In the genomic region with DNA sequence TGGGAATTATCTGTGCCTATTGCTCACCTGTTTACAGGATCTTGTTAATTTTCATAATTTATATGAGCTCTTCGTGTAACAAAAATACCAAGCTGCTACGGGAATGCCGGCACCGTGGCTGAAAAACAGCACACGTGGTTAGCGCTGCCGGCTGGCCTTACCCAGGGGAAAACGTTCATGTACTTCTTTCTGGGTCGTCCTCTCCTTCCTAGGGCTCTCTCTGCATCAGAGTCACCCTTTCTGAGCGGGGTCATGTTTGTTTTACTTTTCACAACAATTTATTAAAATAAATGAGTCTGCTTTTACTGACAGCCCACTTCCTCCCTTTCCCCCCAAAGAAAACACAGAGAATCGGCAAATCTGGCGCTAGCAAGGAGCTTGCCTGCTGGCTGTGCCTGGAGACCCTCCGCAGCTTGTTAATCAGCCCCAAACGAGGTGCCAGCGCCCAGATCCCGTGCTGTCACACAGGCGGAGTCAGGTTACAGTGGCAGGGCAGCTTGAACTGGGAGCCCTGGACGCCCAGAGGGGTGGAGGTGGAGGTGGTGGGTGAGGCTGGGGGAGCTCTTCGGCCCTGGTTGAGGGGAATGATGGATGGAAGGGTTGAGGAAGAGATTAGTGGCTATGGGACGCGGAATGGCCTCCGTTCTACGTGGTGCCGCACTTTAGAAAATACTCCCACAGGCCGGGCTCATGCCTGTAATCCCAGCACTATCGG, we compare ENCODE assay signal across 20 cellular contexts.
DNase-seq lines count a peak whose midpoint lies in the region; ATAC-seq and TF ChIP-seq lines count a peak whose summit lies in the region.
"Had no signal": no experiment of that assay in that cellular context is flagged by ENCODE, and none has a peak within 500 bp of the region (broad histone marks: within the 10 kb centered on the region; RNA-seq: fewer than 3 reads in every experiment).

No MANE protein-coding gene starts in this region.

- 20 to 31% methylated on average over 22 to 26 of the region's 26 CpGs for WGBS in testis, 2 donors

- TF ChIP-seq CTCF in choroid plexus epithelial cell (conservative IDR thresholded peaks at IDR 0.05; ENCODE audit: low read depth, low read length) (no peak), testis (IDR thresholded peaks at IDR 0.05) (no peak)

- intact Hi-C loops in testis (cut with DNase I; ENCODE audit: low total_unique reads), result no loop called here

- H3K4me3 ChIP-seq in choroid plexus epithelial cell (ENCODE audit: low read depth, low read length) (no peak overlapping the region), testis (peak overlapping the region; percentile 6 to 26)
- H3K4me3 ChIP-seq: esophagus muscularis mucosa had no signal

- H3K9me3 ChIP-seq in testis, result no peaks in the 10 kb centered on the region
- H3K9me3 ChIP-seq: esophagus muscularis mucosa, neutrophil had no signal

- H3K36me3 Mint-ChIP-seq in activated naive CD4-positive, alpha-beta T cell treated with anti-CD3 and anti-CD28 coated beads, Interleukin-2, amount 50 U/mL, for 72 hours, result no peaks in the 10 kb centered on the region
- H3K36me3 Mint-ChIP-seq: activated naive CD8-positive, alpha-beta T cell treated with anti-CD3 and anti-CD28 coated beads for 36 hours had no signal

- no peaks in the 10 kb centered on the region for H3K4me1 ChIP-seq in testis
- H3K4me1 ChIP-seq: esophagus muscularis mucosa had no signal

- no peak for TF ChIP-seq POLR2A in testis (IDR thresholded peaks at IDR 0.05)

- H3K36me3 ChIP-seq in testis (ENCODE audit: low read depth, missing control alignments), result no peaks in the 10 kb centered on the region
- H3K36me3 ChIP-seq: esophagus muscularis mucosa, neutrophil had no signal

- DNase-seq in NCI-H2171 treated with DMSO at 0.1 percent for 48 hours (lab: John Stamatoyannopoulos, UW) (peak; percentile 84), choroid plexus epithelial cell (ENCODE audit: low read depth) (peak; percentile 77), mesenteric fat pad (ENCODE audit: low spot score) (peak; percentile 73), testis (no peak), NCI-H774 (lab: John Stamatoyannopoulos, UW) (no peak)
- DNase-seq in stimulated activated CD4-positive, alpha-beta T cell treated with anti-CD3 and anti-CD28 coated beads, Interleukin-4, amount 100 ng/mL, for 4 hours, result no peak
- no peak for DNase-seq in activated naive CD4-positive, alpha-beta T cell treated with anti-CD3 and anti-CD28 coated beads, Interleukin-2, amount 50 U/mL, for 72 hours (ENCODE audit: low spot score in 2 of 2)
- DNase-seq: activated CD4-positive, CD25-positive, alpha-beta regulatory T cell; activated CD8-positive, alpha-beta memory T cell treated with anti-CD3 and anti-CD28 coated beads, Interleukin-2, amount 50 U/mL, for 48 hours; activated naive CD8-positive, alpha-beta T cell treated with anti-CD3 and anti-CD28 coated beads for 36 hours; cerebellar nuclear complex; DMS79 treated with DMSO at 0.1 percent for 48 hours; HCEC 1CT; hippocampal formation; NCI-H187; NCI-H526 treated with DMSO at 0.1 percent for 48 hours had no signal

- no peak for ATAC-seq in activated naive CD4-positive, alpha-beta T cell treated with anti-CD3 and anti-CD28 coated beads, Interleukin-2, amount 50 U/mL, for 72 hours

- no peaks in the 10 kb centered on the region for H3K9me3 Mint-ChIP-seq in activated naive CD4-positive, alpha-beta T cell treated with anti-CD3 and anti-CD28 coated beads, Interleukin-2, amount 50 U/mL, for 72 hours
- H3K9me3 Mint-ChIP-seq: activated naive CD8-positive, alpha-beta T cell treated with anti-CD3 and anti-CD28 coated beads for 36 hours had no signal

- H3K27me3 ChIP-seq in testis, result no peaks in the 10 kb centered on the region
- H3K27me3 ChIP-seq: esophagus muscularis mucosa had no signal

- H3K27ac Mint-ChIP-seq in activated naive CD4-positive, alpha-beta T cell treated with anti-CD3 and anti-CD28 coated beads, Interleukin-2, amount 50 U/mL, for 72 hours, result no peak overlapping the region
- H3K27ac Mint-ChIP-seq: activated naive CD8-positive, alpha-beta T cell treated with anti-CD3 and anti-CD28 coated beads for 36 hours had no signal

- no peak overlapping the region for H3K27ac ChIP-seq in testis
- H3K27ac ChIP-seq: C4-2B, esophagus muscularis mucosa, neutrophil, RWPE1 had no signal

Comparison
In these comparisons a context has a peak if more than half of its experiments do, and no peak if none do; other contexts are left out.
1. DNase-seq: peak in NCI-H2171 treated with DMSO at 0.1 percent for 48 hours (single experiment), choroid plexus epithelial cell (single experiment) and mesenteric fat pad (single experiment); none in testis (single experiment), NCI-H774 (single experiment), stimulated activated CD4-positive, alpha-beta T cell treated with anti-CD3 and anti-CD28 coated beads, Interleukin-4, amount 100 ng/mL, for 4 hours (0 of 2) and activated naive CD4-positive, alpha-beta T cell treated with anti-CD3 and anti-CD28 coated beads, Interleukin-2, amount 50 U/mL, for 72 hours (0 of 2).